5 cellular contexts compared by ENCODE assay signal in genomic region chr22:37944423-37944822, GRCh38. TPM values are rescaled to one million over a fixed set of nuclear protein-coding genes. Genes with fewer than 3 reads are reported as not detected.
"Had no signal": no experiment of that assay in that cellular context is flagged by ENCODE, and none has a peak within 500 bp of the region (broad histone marks: within the 10 kb centered on the region; RNA-seq: fewer than 3 reads in every experiment).

No MANE protein-coding gene starts in this region.

RNA-seq across cellular contexts. Expression of gene C22orf23, which starts 9.0 kb away (rescaled TPM):
- polyA plus RNA-seq: GM23338, IgD-negative memory B cell had no signal

RNA-seq across cellular contexts. Expression of gene SOX10, which starts 39.9 kb away (rescaled TPM):
- total RNA-seq: HepG2, HFFc6, HT1080 had no signal
- polyA plus RNA-seq: HepG2, IgD-negative memory B cell had no signal
